Comparison of ENCODE assay signal across 11 cellular contexts in genomic region chr17:69434164-69434579, GRCh38. TPM values are rescaled to one million over a fixed set of nuclear protein-coding genes. Genes with fewer than 3 reads are reported as not detected.
A peak's percentile ranks its signal among the peaks of the same experiment; 100 is the strongest.
DNase-seq lines count a peak whose midpoint lies in the region; ATAC-seq and TF ChIP-seq lines count a peak whose summit lies in the region.
"Had no signal": no experiment of that assay in that cellular context is flagged by ENCODE, and none has a peak within 500 bp of the region (broad histone marks: within the 10 kb centered on the region; RNA-seq: fewer than 3 reads in every experiment).

No MANE protein-coding gene starts in this region.

- ATAC-seq in HG03095 (IDR thresholded peaks at IDR 0.05; ENCODE audit: unreplicated experiment) = no peak
- ATAC-seq in activated CD4-positive, alpha-beta T cell treated with anti-CD3 and anti-CD28 coated beads for 36 hours = no peak

- H3K27me3 Mint-ChIP-seq in activated T-helper 1 cell treated with anti-CD3 and anti-CD28 coated beads, Interleukin-12 subunit alpha, Interleukin-12 subunit beta, Interleukin-2, Interleukin-4 antibody, amounts not matched to agents 30 ng/mL and 10 ng/mL and 1 ng/mL, durations not matched to agents 14 hours and 24 hours and 36 hours (ENCODE audit: insufficient read depth) = no peaks in the 10 kb centered on the region
- no peaks in the 10 kb centered on the region for H3K27me3 Mint-ChIP-seq in activated CD4-positive, alpha-beta T cell treated with anti-CD3 and anti-CD28 coated beads for 36 hours
- H3K27me3 Mint-ChIP-seq: activated naive CD8-positive, alpha-beta T cell treated with anti-CD3 and anti-CD28 coated beads, Interleukin-2, amount 10 ng/mL, durations not matched to agents 7 days and 5 days had no signal

- peak; percentile 9 for DNase-seq in ACHN
- peak; percentile 4 for DNase-seq in M059J (ENCODE audit: low read depth)
- peak; percentile 20 for DNase-seq in astrocyte of the cerebellum (ENCODE audit: low read depth)
- peak; percentile 77 for DNase-seq in islet precursor cell
- DNase-seq in activated T-helper 1 cell treated with anti-CD3 and anti-CD28 coated beads, Interleukin-12 subunit alpha, Interleukin-12 subunit beta, Interleukin-2, Interleukin-4 antibody, amounts not matched to agents 30 ng/mL and 10 ng/mL and 1 ng/mL, durations not matched to agents 14 hours and 24 hours and 36 hours (ENCODE audit: low spot score) = no peak
- DNase-seq in SKM-1 treated with dmso at 0.1 percent for 144 hours (lab: John Stamatoyannopoulos, UW; ENCODE audit: unreplicated experiment) = no peak
- DNase-seq in activated CD4-positive, alpha-beta T cell treated with anti-CD3 and anti-CD28 coated beads for 36 hours = no peak
- DNase-seq: activated naive CD8-positive, alpha-beta T cell treated with anti-CD3 and anti-CD28 coated beads, Interleukin-2, amount 10 ng/mL, durations not matched to agents 7 days and 5 days; AML-193; T-helper 2 cell had no signal

- TF ChIP-seq CTCF in astrocyte of the cerebellum (IDR thresholded peaks at IDR 0.05; ENCODE audit: low read depth, low read length, missing control alignments) = no peak

- no peak overlapping the region for H3K4me3 Mint-ChIP-seq in activated T-helper 1 cell treated with anti-CD3 and anti-CD28 coated beads, Interleukin-12 subunit alpha, Interleukin-12 subunit beta, Interleukin-2, Interleukin-4 antibody, amounts not matched to agents 30 ng/mL and 10 ng/mL and 1 ng/mL, durations not matched to agents 14 hours and 24 hours and 36 hours
- no peak overlapping the region for H3K4me3 Mint-ChIP-seq in activated CD4-positive, alpha-beta T cell treated with anti-CD3 and anti-CD28 coated beads for 36 hours
- H3K4me3 Mint-ChIP-seq: activated naive CD8-positive, alpha-beta T cell treated with anti-CD3 and anti-CD28 coated beads, Interleukin-2, amount 10 ng/mL, durations not matched to agents 7 days and 5 days had no signal

- peaks cover 19% of the 10 kb centered on the region for H3K4me1 Mint-ChIP-seq in activated T-helper 1 cell treated with anti-CD3 and anti-CD28 coated beads, Interleukin-12 subunit alpha, Interleukin-12 subunit beta, Interleukin-2, Interleukin-4 antibody, amounts not matched to agents 30 ng/mL and 10 ng/mL and 1 ng/mL, durations not matched to agents 14 hours and 24 hours and 36 hours (ENCODE audit: low read depth)
- H3K4me1 Mint-ChIP-seq in activated CD4-positive, alpha-beta T cell treated with anti-CD3 and anti-CD28 coated beads for 36 hours = peaks cover 22% of the 10 kb centered on the region

- H3K36me3 Mint-ChIP-seq in activated T-helper 1 cell treated with anti-CD3 and anti-CD28 coated beads, Interleukin-12 subunit alpha, Interleukin-12 subunit beta, Interleukin-2, Interleukin-4 antibody, amounts not matched to agents 30 ng/mL and 10 ng/mL and 1 ng/mL, durations not matched to agents 14 hours and 24 hours and 36 hours (ENCODE audit: low read depth) = peaks cover 3% of the 10 kb centered on the region
- H3K36me3 Mint-ChIP-seq in activated CD4-positive, alpha-beta T cell treated with anti-CD3 and anti-CD28 coated beads for 36 hours (ENCODE audit: low read depth) = peaks cover 12% of the 10 kb centered on the region

- peaks cover 4% of the 10 kb centered on the region for H3K9me3 Mint-ChIP-seq in activated T-helper 1 cell treated with anti-CD3 and anti-CD28 coated beads, Interleukin-12 subunit alpha, Interleukin-12 subunit beta, Interleukin-2, Interleukin-4 antibody, amounts not matched to agents 30 ng/mL and 10 ng/mL and 1 ng/mL, durations not matched to agents 14 hours and 24 hours and 36 hours
- H3K9me3 Mint-ChIP-seq in activated CD4-positive, alpha-beta T cell treated with anti-CD3 and anti-CD28 coated beads for 36 hours (ENCODE audit: low read depth) = peaks cover 4% of the 10 kb centered on the region

- no peak overlapping the region for H3K27ac Mint-ChIP-seq in activated T-helper 1 cell treated with anti-CD3 and anti-CD28 coated beads, Interleukin-12 subunit alpha, Interleukin-12 subunit beta, Interleukin-2, Interleukin-4 antibody, amounts not matched to agents 30 ng/mL and 10 ng/mL and 1 ng/mL, durations not matched to agents 14 hours and 24 hours and 36 hours
- no peak overlapping the region for H3K27ac Mint-ChIP-seq in activated CD4-positive, alpha-beta T cell treated with anti-CD3 and anti-CD28 coated beads for 36 hours
- H3K27ac Mint-ChIP-seq: activated naive CD8-positive, alpha-beta T cell treated with anti-CD3 and anti-CD28 coated beads, Interleukin-2, amount 10 ng/mL, durations not matched to agents 7 days and 5 days had no signal

- intact Hi-C loops in activated T-helper 1 cell treated with anti-CD3 and anti-CD28 coated beads, Interleukin-12 subunit alpha, Interleukin-12 subunit beta, Interleukin-2, Interleukin-4 antibody, amounts not matched to agents 30 ng/mL and 10 ng/mL and 1 ng/mL, durations not matched to agents 14 hours and 24 hours and 36 hours (cut with micrococcal nuclease) = no loop called here
- intact Hi-C loops in activated CD4-positive, alpha-beta T cell treated with anti-CD3 and anti-CD28 coated beads for 36 hours (cut with DNase I, micrococcal nuclease) = no loop called here

- POLR2A ChIA-PET in activated CD4-positive, alpha-beta T cell treated with anti-CD3 and anti-CD28 coated beads for 36 hours (lab: Charles Lee) = no interaction called here

- CTCF ChIA-PET in activated CD4-positive, alpha-beta T cell treated with anti-CD3 and anti-CD28 coated beads for 36 hours (lab: Charles Lee) = interaction anchor here (0.6 to 1.0 kb wide), 3 partner anchors 14 to 584 kb away, joined by 3 read pairs; no protein-coding TSS in a partner anchor

- in situ Hi-C loops in ACHN (cut with HindIII; ENCODE audit: low pct_ligation_motif_present, low pct_unique_long_range_greater_than_20kb, low sequenced_read_pairs) = no loop called here
- in situ Hi-C loops in astrocyte of the cerebellum (cut with HindIII; ENCODE audit: low sequenced_read_pairs) = no loop called here

- H3K4me3 ChIP-seq in astrocyte of the cerebellum (ENCODE audit: low read depth, low read length) = no peak overlapping the region

RNA-seq across cellular contexts. Expression of gene MAP2K6, which starts 19.7 kb away (rescaled TPM):
- 0.22 and 1.2 TPM in 2 replicates for total RNA-seq in M059J (2014; rRNA removed; shearing (Covaris generic))
- 0.88 and 1.7 TPM in 2 replicates for total RNA-seq in activated T-helper 1 cell treated with anti-CD3 and anti-CD28 coated beads, Interleukin-12 subunit alpha, Interleukin-12 subunit beta, Interleukin-2, Interleukin-4 antibody, amounts not matched to agents 30 ng/mL and 10 ng/mL and 1 ng/mL, durations not matched to agents 14 hours and 24 hours and 36 hours
- total RNA-seq in activated CD4-positive, alpha-beta T cell treated with anti-CD3 and anti-CD28 coated beads for 36 hours = 1 to 10 TPM; 2.7 to 3.4 TPM

Comparison
In these comparisons a context has a peak if more than half of its experiments do, and no peak if none do; other contexts are left out.
1. DNase-seq: peak in ACHN (single experiment), M059J (single experiment), astrocyte of the cerebellum (single experiment) and islet precursor cell (single experiment); none in activated T-helper 1 cell treated with anti-CD3 and anti-CD28 coated beads, Interleukin-12 subunit alpha, Interleukin-12 subunit beta, Interleukin-2, Interleukin-4 antibody, amounts not matched to agents 30 ng/mL and 10 ng/mL and 1 ng/mL, durations not matched to agents 14 hours and 24 hours and 36 hours (single experiment), SKM-1 treated with dmso at 0.1 percent for 144 hours (single experiment) and activated CD4-positive, alpha-beta T cell treated with anti-CD3 and anti-CD28 coated beads for 36 hours (single experiment).